Comparison of ENCODE assay signal across 39 cellular contexts in genomic region chr2:83376731-83377130, GRCh38.
"Had no signal": no experiment of that assay in that cellular context is flagged by ENCODE, and none has a peak within 500 bp of the region (broad histone marks: within the 10 kb centered on the region; RNA-seq: fewer than 3 reads in every experiment).

No MANE protein-coding gene starts in this region.

- H3K27ac ChIP-seq: adrenal gland, ascending aorta, body of pancreas, brain microvascular endothelial cell, breast epithelium, cardiac muscle cell had no signal

- H3K36me3 ChIP-seq: adrenal gland, ascending aorta, brain microvascular endothelial cell, breast epithelium, cardiac muscle cell had no signal

- H3K4me3 ChIP-seq: adrenal gland, ascending aorta, body of pancreas, breast epithelium, cardiac muscle cell had no signal

- H3K9me3 Mint-ChIP-seq: activated naive CD4-positive, alpha-beta T cell treated with anti-CD3 and anti-CD28 coated beads, Interleukin-2, amount 50 U/mL, for 24 hours had no signal

- H3K27ac Mint-ChIP-seq: activated naive CD4-positive, alpha-beta T cell treated with anti-CD3 and anti-CD28 coated beads for 36 hours; activated naive CD4-positive, alpha-beta T cell treated with anti-CD3 and anti-CD28 coated beads, Interleukin-2, amount 10 ng/mL, durations not matched to agents 7 days and 5 days; activated naive CD4-positive, alpha-beta T cell treated with anti-CD3 and anti-CD28 coated beads, Interleukin-2, amount 50 U/mL, for 24 hours; activated naive CD4-positive, alpha-beta T cell treated with anti-CD3 and anti-CD28 coated beads, Interleukin-2, amount 50 U/mL, for 72 hours; activated naive CD8-positive, alpha-beta T cell; activated naive CD8-positive, alpha-beta T cell treated with anti-CD3 and anti-CD28 coated beads for 36 hours; activated naive CD8-positive, alpha-beta T cell treated with anti-CD3 and anti-CD28 coated beads, Interleukin-2, amount 10 ng/mL, durations not matched to agents 7 days and 5 days; activated naive CD8-positive, alpha-beta T cell treated with anti-CD3 and anti-CD28 coated beads, Interleukin-2, amount 50 U/mL, for 24 hours; activated T-cell treated with anti-CD3 and anti-CD28 coated beads, Interleukin-2, amount 50 U/mL, for 24 hours; activated T-cell treated with anti-CD3 and anti-CD28 coated beads, Interleukin-2, amount 50 U/mL, for 72 hours; activated T-helper 1 cell treated with anti-CD3 and anti-CD28 coated beads, Interleukin-12 subunit alpha, Interleukin-12 subunit beta, Interleukin-2, Interleukin-4 antibody, amounts not matched to agents 30 ng/mL and 10 ng/mL and 1 ng/mL, durations not matched to agents 14 hours and 24 hours and 36 hours; activated T-helper 17 cell treated with anti-CD3 and anti-CD28 coated beads, Interleukin-2, amount 50 U/mL, for 72 hours; activated T-helper 2 cell treated with anti-CD3 and anti-CD28 coated beads, Interferon-gamma antibody, Interleukin-2, Interleukin-4, amounts not matched to agents 10 μg/mL and 5 μg/mL and 100 μg/mL, durations not matched to agents 14 hours and 24 hours and 36 hours; brain had no signal

- H3K27me3 Mint-ChIP-seq: activated naive CD4-positive, alpha-beta T cell treated with anti-CD3 and anti-CD28 coated beads, Interleukin-2, amount 10 ng/mL, durations not matched to agents 7 days and 5 days; activated naive CD4-positive, alpha-beta T cell treated with anti-CD3 and anti-CD28 coated beads, Interleukin-2, amount 50 U/mL, for 24 hours; activated naive CD8-positive, alpha-beta T cell; activated naive CD8-positive, alpha-beta T cell treated with anti-CD3 and anti-CD28 coated beads for 36 hours; activated naive CD8-positive, alpha-beta T cell treated with anti-CD3 and anti-CD28 coated beads, Interleukin-2, amount 10 ng/mL, durations not matched to agents 7 days and 5 days; activated naive CD8-positive, alpha-beta T cell treated with anti-CD3 and anti-CD28 coated beads, Interleukin-2, amount 50 U/mL, for 24 hours; activated T-cell treated with anti-CD3 and anti-CD28 coated beads, Interleukin-2, amount 50 U/mL, for 24 hours; activated T-helper 17 cell treated with anti-CD3 and anti-CD28 coated beads, Interleukin-2, amount 50 U/mL, for 72 hours; brain; central memory CD8-positive, alpha-beta T cell had no signal

- FAIRE-seq: astrocyte, bronchial epithelial cell had no signal

- H3K9me3 ChIP-seq: adrenal gland, ascending aorta, body of pancreas had no signal

- H3K4me3 Mint-ChIP-seq: activated naive CD4-positive, alpha-beta T cell treated with anti-CD3 and anti-CD28 coated beads for 36 hours; activated naive CD4-positive, alpha-beta T cell treated with anti-CD3 and anti-CD28 coated beads, Interleukin-2, amount 10 ng/mL, durations not matched to agents 7 days and 5 days; activated naive CD4-positive, alpha-beta T cell treated with anti-CD3 and anti-CD28 coated beads, Interleukin-2, amount 50 U/mL, for 24 hours; activated naive CD8-positive, alpha-beta T cell; activated naive CD8-positive, alpha-beta T cell treated with anti-CD3 and anti-CD28 coated beads for 36 hours; activated naive CD8-positive, alpha-beta T cell treated with anti-CD3 and anti-CD28 coated beads, Interleukin-2, amount 10 ng/mL, durations not matched to agents 7 days and 5 days; activated naive CD8-positive, alpha-beta T cell treated with anti-CD3 and anti-CD28 coated beads, Interleukin-2, amount 50 U/mL, for 24 hours; activated T-cell treated with anti-CD3 and anti-CD28 coated beads, Interleukin-2, amount 50 U/mL, for 24 hours; activated T-cell treated with anti-CD3 and anti-CD28 coated beads, Interleukin-2, amount 50 U/mL, for 4 hours; activated T-cell treated with anti-CD3 and anti-CD28 coated beads, Interleukin-2, amount 50 U/mL, for 72 hours; activated T-helper 1 cell treated with anti-CD3 and anti-CD28 coated beads, Interleukin-12 subunit alpha, Interleukin-12 subunit beta, Interleukin-2, Interleukin-4 antibody, amounts not matched to agents 30 ng/mL and 10 ng/mL and 1 ng/mL, durations not matched to agents 14 hours and 24 hours and 36 hours; activated T-helper 17 cell treated with anti-CD3 and anti-CD28 coated beads, Interleukin-2, amount 50 U/mL, for 72 hours; brain; central memory CD8-positive, alpha-beta T cell had no signal

- H3K36me3 Mint-ChIP-seq: activated naive CD4-positive, alpha-beta T cell treated with anti-CD3 and anti-CD28 coated beads, Interleukin-2, amount 10 ng/mL, durations not matched to agents 7 days and 5 days; activated naive CD4-positive, alpha-beta T cell treated with anti-CD3 and anti-CD28 coated beads, Interleukin-2, amount 50 U/mL, for 24 hours; activated naive CD4-positive, alpha-beta T cell treated with anti-CD3 and anti-CD28 coated beads, Interleukin-2, amount 50 U/mL, for 72 hours; activated naive CD8-positive, alpha-beta T cell; activated naive CD8-positive, alpha-beta T cell treated with anti-CD3 and anti-CD28 coated beads for 36 hours; activated naive CD8-positive, alpha-beta T cell treated with anti-CD3 and anti-CD28 coated beads, Interleukin-2, amount 10 ng/mL, durations not matched to agents 7 days and 5 days; brain had no signal

- H3K4me1 Mint-ChIP-seq: activated naive CD4-positive, alpha-beta T cell treated with anti-CD3 and anti-CD28 coated beads, Interleukin-2, amount 10 ng/mL, durations not matched to agents 7 days and 5 days; activated naive CD4-positive, alpha-beta T cell treated with anti-CD3 and anti-CD28 coated beads, Interleukin-2, amount 50 U/mL, for 24 hours; activated naive CD8-positive, alpha-beta T cell treated with anti-CD3 and anti-CD28 coated beads for 36 hours; activated naive CD8-positive, alpha-beta T cell treated with anti-CD3 and anti-CD28 coated beads, Interleukin-2, amount 10 ng/mL, durations not matched to agents 7 days and 5 days; activated naive CD8-positive, alpha-beta T cell treated with anti-CD3 and anti-CD28 coated beads, Interleukin-2, amount 50 U/mL, for 24 hours; activated T-helper 17 cell treated with anti-CD3 and anti-CD28 coated beads, Interleukin-2, amount 50 U/mL, for 72 hours; brain; central memory CD8-positive, alpha-beta T cell had no signal

- H3K27me3 ChIP-seq: adrenal gland, ascending aorta, body of pancreas, brain microvascular endothelial cell, breast epithelium, cardiac muscle cell had no signal

- DNase-seq: activated effector memory CD4-positive, alpha-beta T cell treated with anti-CD3 and anti-CD28 coated beads, Interleukin-2, amount 50 U/mL, for 16 hours; activated effector memory CD4-positive, alpha-beta T cell treated with Interleukin-2 at 50 U/mL for 16 hours; activated gamma-delta T cell; activated gamma-delta T cell treated with Interleukin-2 at 50 U/mL for 16 hours; activated naive CD4-positive, alpha-beta T cell; activated naive CD4-positive, alpha-beta T cell treated with anti-CD3 and anti-CD28 coated beads for 36 hours; activated naive CD4-positive, alpha-beta T cell treated with anti-CD3 and anti-CD28 coated beads, Interleukin-2, amount 10 ng/mL, durations not matched to agents 7 days and 5 days; activated naive CD4-positive, alpha-beta T cell treated with anti-CD3 and anti-CD28 coated beads, Interleukin-2, amount 50 U/mL, for 16 hours; activated naive CD4-positive, alpha-beta T cell treated with Interleukin-2 at 50 U/mL for 16 hours; activated naive CD8-positive, alpha-beta T cell treated with anti-CD3 and anti-CD28 coated beads for 36 hours; activated naive CD8-positive, alpha-beta T cell treated with anti-CD3 and anti-CD28 coated beads, Interleukin-2, amount 10 ng/mL, durations not matched to agents 7 days and 5 days; activated naive CD8-positive, alpha-beta T cell treated with anti-CD3 and anti-CD28 coated beads, Interleukin-2, amount 50 U/mL, for 24 hours; activated T-cell treated with anti-CD3 and anti-CD28 coated beads, Interleukin-2, amount 50 U/mL, for 24 hours; activated T-cell treated with anti-CD3 and anti-CD28 coated beads, Interleukin-2, amount 50 U/mL, for 4 hours; activated T-cell treated with anti-CD3 and anti-CD28 coated beads, Interleukin-2, amount 50 U/mL, for 48 hours; activated T-cell treated with anti-CD3 and anti-CD28 coated beads, Interleukin-2, amount 50 U/mL, for 72 hours; adrenal gland; amniotic stem cell; amygdala; anterior cingulate cortex; aorta; body of pancreas; brain microvascular endothelial cell; caudate nucleus; central memory CD4-positive, alpha-beta T cell; cerebellar nuclear complex had no signal

- ATAC-seq: activated naive CD4-positive, alpha-beta T cell treated with anti-CD3 and anti-CD28 coated beads, Interleukin-2, amount 50 U/mL, for 72 hours; activated naive CD8-positive, alpha-beta T cell treated with anti-CD3 and anti-CD28 coated beads, Interleukin-2, amount 50 U/mL, for 24 hours; activated T-cell treated with anti-CD3 and anti-CD28 coated beads, Interleukin-2, amount 50 U/mL, for 4 hours; activated T-cell treated with anti-CD3 and anti-CD28 coated beads, Interleukin-2, amount 50 U/mL, for 72 hours; activated T-helper 17 cell treated with anti-CD3 and anti-CD28 coated beads, Interleukin-2, amount 50 U/mL, for 72 hours; body of pancreas had no signal

- H3K4me1 ChIP-seq: adrenal gland, ascending aorta, body of pancreas, breast epithelium had no signal
